In genomic region chr3:184371570-184372018, GRCh38 we compare ENCODE assay signal across 8 cellular contexts. TPM values are rescaled to one million over a fixed set of nuclear protein-coding genes. Genes with fewer than 3 reads are reported as not detected.
DNase-seq lines count a peak whose midpoint lies in the region; ATAC-seq, FAIRE-seq and TF ChIP-seq lines count a peak whose summit lies in the region.

No MANE protein-coding gene starts in this region.

- POLR2A ChIA-PET in HepG2 (lab: Yijun Ruan, JAX) = interaction anchor here (0.6 to 3.5 kb wide), 10 partner anchors 9 to 170 kb away, joined by 3 to 21 read pairs (median 5); partner anchors contain the start of genes CLCN2 and POLR2H

- H4K20me1 ChIP-seq in HepG2 (ENCODE audit: insufficient read depth, low read length) = peaks cover 13% of the 10 kb centered on the region

- no TSS peak for BruUV-seq in HepG2 (replicated peaks; lab: Mats Ljungman, UMichigan)

- peak; percentile 98 for TF ChIP-seq CTCF in HepG2 (CRISPR knock-in tag; IDR thresholded peaks at IDR 0.05)

- CTCF ChIA-PET in HepG2 (lab: Yijun Ruan, JAX; ENCODE audit: low intra/inter-chr PET ratio, low total read pairs) = interaction anchor here (0.7 to 2.3 kb wide), 7 partner anchors 18 to 172 kb away, joined by 3 to 20 read pairs (median 7); no protein-coding TSS in a partner anchor

- peaks cover under 1% of the 10 kb centered on the region for H3K79me2 ChIP-seq in HepG2 (ENCODE audit: insufficient read depth, low read length)

- peak; percentile 88 for DNase-seq in A172 (ENCODE audit: low spot score)
- peak; percentile 74 for DNase-seq in NCI-H460 (ENCODE audit: extremely low read depth, low read depth)
- peak; percentile 48 for DNase-seq in activated CD4-positive, alpha-beta T cell treated with anti-CD3 and anti-CD28 coated beads for 1 hour
- peak; percentile 84 for DNase-seq in HepG2 (ENCODE audit: low spot score)
- DNase-seq in stimulated activated CD4-positive, alpha-beta T cell treated with anti-CD3 and anti-CD28 coated beads, TNF-alpha, amount 100 ng/mL, for 24 hours (ENCODE audit: low read depth in 3 of 3) = peak; percentile 29 to 49 (median 38)

- FAIRE-seq in HepG2 (lab: Jason Lieb, UNC) = peak; percentile 93

- H3K9ac ChIP-seq in HepG2 (ENCODE audit: insufficient read depth, low read depth, low read length) = no peak overlapping the region

- TF ChIP-seq POLR2A in GM18505 (IDR thresholded peaks at IDR 0.05; ENCODE audit: borderline replicate concordance, extremely low read depth, insufficient read depth, insufficient read length) (no peak), HepG2 (IDR thresholded peaks at IDR 0.05; ENCODE audit: insufficient read depth in 1 of 2, low read depth in 2 of 2, low read length in 2 of 2) (peak in 1 of 2 experiments; percentile 49; a peak in 1 of 4 replicates)

- peak; percentile 66 for ATAC-seq in GM18505 (IDR thresholded peaks at IDR 0.05; ENCODE audit: unreplicated experiment)
- ATAC-seq in HG03469 (IDR thresholded peaks at IDR 0.05; ENCODE audit: unreplicated experiment) = peak; percentile 56
- peak; percentile 92 for ATAC-seq in HepG2

- no peaks in the 10 kb centered on the region for H3K9me3 ChIP-seq in HepG2 (ENCODE audit: low read length)

- no peaks in the 10 kb centered on the region for H3K27me3 ChIP-seq in HepG2 (ENCODE audit: control insufficient read depth in 1 of 2, insufficient read depth in 2 of 2, low read length in 2 of 2)

- H3K27ac ChIP-seq in cingulate gyrus (ENCODE audit: low read depth, low read length) (peak overlapping the region; percentile 14), HepG2 (ENCODE audit: extremely low read length, insufficient read depth, low read length) (peak overlapping the region; percentile 18)

- TF ChIP-seq RAD21 in HepG2 (CRISPR knock-in tag; IDR thresholded peaks at IDR 0.05) = peak; percentile 98

- peak in 1 of 2 experiments; percentile 23; a peak in 1 of 4 replicates for TF ChIP-seq EP300 in HepG2 (IDR thresholded peaks at IDR 0.05; ENCODE audit: low read depth in 2 of 2, low read length in 2 of 2)
- TF ChIP-seq EP300 in HepG2 (CRISPR knock-in tag; IDR thresholded peaks at IDR 0.05; ENCODE audit: borderline replicate concordance) = no peak

- no peak overlapping the region for H3K4me3 ChIP-seq in HepG2 (replicated peaks in 1 of 3; ENCODE audit: insufficient read depth in 1 of 3, low read depth in 2 of 3, low read length in 3 of 3)

- intact Hi-C loops in HepG2 (cut with micrococcal nuclease; ENCODE audit: unreplicated experiment) = loop anchor here (1.0 to 5.0 kb wide), 5 partner anchors 45 to 1204 kb away; no protein-coding TSS in a partner anchor

- H3K36me3 ChIP-seq in HepG2 (replicated peaks in 1 of 2; ENCODE audit: control insufficient read depth in 1 of 2, insufficient read depth in 2 of 2, low read length in 2 of 2) = peaks cover 17 to 57% of the 10 kb centered on the region in 2 experiments

- peaks cover 30% of the 10 kb centered on the region for H3K4me1 ChIP-seq in HepG2 (ENCODE audit: insufficient read depth, low read length)

- H2AFZ ChIP-seq in HepG2 (ENCODE audit: low read length) = no peak overlapping the region

- WGBS in HepG2 (ENCODE audit: low lambda C conversion rate) = 59% methylated on average over 5 of the region's 5 CpGs

- no peak overlapping the region for H3K4me2 ChIP-seq in HepG2 (ENCODE audit: low read depth, low read length)

- in situ Hi-C loops in HepG2 (cut with HindIII; ENCODE audit: extremely low pct_ligation_motif_present, low pct_unique_long_range_greater_than_20kb) = loop anchor here (10.0 kb wide), 2 partner anchors 93 to 143 kb away; no protein-coding TSS in a partner anchor

RNA-seq across cellular contexts. Expression of gene THPO, which starts 6.4 kb away (rescaled TPM):
- 0.14 and 0.43 TPM in 2 replicates for total RNA-seq in A172 (2014; rRNA removed; shearing (Covaris generic))
- total RNA-seq in NCI-H460 (2014; rRNA removed; shearing (Covaris generic)) = not detected in 2 replicates
- polyA plus RNA-seq in NCI-H460 (2014; cell fraction: nucleus; rRNA removed) = not detected in 2 replicates
- 2.8 and 2.9 TPM in 2 replicates for total RNA-seq in HepG2 (2016; rRNA removed; fragmentation: Illumina TruSeq; extraction: Trizol)
- total RNA-seq in HepG2 (2016; cell fraction: cytosol; rRNA removed; fragmentation: Illumina TruSeq; extraction: Trizol; ENCODE audit: low read depth) = 2.6 and 3.9 TPM in 2 replicates
- total RNA-seq in HepG2 (2016; cell fraction: insoluble cytoplasmic fraction; rRNA removed; fragmentation: Illumina TruSeq; extraction: Trizol) = 2.3 and 2.8 TPM in 2 replicates
- total RNA-seq in HepG2 (2016; cell fraction: membrane; rRNA removed; fragmentation: Illumina TruSeq; extraction: Trizol) = 5.2 and 5.5 TPM in 2 replicates
- total RNA-seq in HepG2 (2016; cell fraction: nucleus; rRNA removed; fragmentation: Illumina TruSeq; extraction: Trizol) = 2.5 and 4.7 TPM in 2 replicates
- polyA plus RNA-seq in HepG2 (2011; rRNA removed) = 4.7 and 4.8 TPM in 2 replicates
- polyA plus RNA-seq in HepG2 (2011; cell fraction: cytosol; rRNA removed) = 4.9 and 5.7 TPM in 2 replicates
- 7.5 and 7.9 TPM in 2 replicates for polyA plus RNA-seq in HepG2 (2011; cell fraction: nucleus; rRNA removed)
- 7.3 and 8.9 TPM in 2 replicates for polyA plus RNA-seq in HepG2 (2012)
- polyA plus RNA-seq in HepG2 (2016; cell fraction: cytosol; fragmentation: Illumina TruSeq; extraction: Trizol; ENCODE audit: low read depth) = 7.6 and 11.0 TPM in 2 replicates
- polyA plus RNA-seq in HepG2 (2016; cell fraction: insoluble cytoplasmic fraction; fragmentation: Illumina TruSeq; extraction: Trizol; ENCODE audit: low read depth) = 7.4 and 10.7 TPM in 2 replicates
- polyA plus RNA-seq in HepG2 (2016; cell fraction: membrane; fragmentation: Illumina TruSeq; extraction: Trizol; ENCODE audit: low read depth) = 17.1 and 18.8 TPM in 2 replicates
- 13.0 and 14.1 TPM in 2 replicates for polyA plus RNA-seq in HepG2 (2016; cell fraction: nucleus; fragmentation: Illumina TruSeq; extraction: Trizol; ENCODE audit: insufficient read depth, low read depth)
- polyA minus RNA-seq in HepG2 (2011; rRNA and poly(A)+ RNA removed; ENCODE audit: low replicate concordance) = 0.61 and 6.7 TPM in 2 replicates
- 3.9 and 5.5 TPM in 2 replicates for polyA minus RNA-seq in HepG2 (2011; cell fraction: cytosol; rRNA and poly(A)+ RNA removed)
- polyA minus RNA-seq in HepG2 (2011; cell fraction: nucleus; rRNA and poly(A)+ RNA removed) = 4.0 and 4.8 TPM in 2 replicates

RNA-seq across cellular contexts. Expression of gene CHRD, which starts 8.3 kb away (rescaled TPM):
- total RNA-seq in A172 (2014; rRNA removed; shearing (Covaris generic)) = 0.33 and 5.6 TPM in 2 replicates
- 0.07 TPM in 1 of 2 replicates, not detected in the other for total RNA-seq in NCI-H460 (2014; rRNA removed; shearing (Covaris generic))
- polyA plus RNA-seq in NCI-H460 (2014; cell fraction: nucleus; rRNA removed) = 0.41 and 0.85 TPM in 2 replicates
- total RNA-seq in HepG2 (2016; rRNA removed; fragmentation: Illumina TruSeq; extraction: Trizol) = 3.4 and 22.2 TPM in 2 replicates
- 16.0 and 17.2 TPM in 2 replicates for total RNA-seq in HepG2 (2016; cell fraction: cytosol; rRNA removed; fragmentation: Illumina TruSeq; extraction: Trizol; ENCODE audit: low read depth)
- 2.6 and 23.2 TPM in 2 replicates for total RNA-seq in HepG2 (2016; cell fraction: insoluble cytoplasmic fraction; rRNA removed; fragmentation: Illumina TruSeq; extraction: Trizol)
- total RNA-seq in HepG2 (2016; cell fraction: membrane; rRNA removed; fragmentation: Illumina TruSeq; extraction: Trizol) = 2.9 and 4.1 TPM in 2 replicates
- 31.4 and 33.6 TPM in 2 replicates for total RNA-seq in HepG2 (2016; cell fraction: nucleus; rRNA removed; fragmentation: Illumina TruSeq; extraction: Trizol)
- 35.2 and 59.2 TPM in 2 replicates for polyA plus RNA-seq in HepG2 (2011; rRNA removed)
- polyA plus RNA-seq in HepG2 (2011; cell fraction: cytosol; rRNA removed) = 5.2 and 6.9 TPM in 2 replicates
- 977 and 1,005 TPM in 2 replicates for polyA plus RNA-seq in HepG2 (2011; cell fraction: nucleus; rRNA removed)
- polyA plus RNA-seq in HepG2 (2012) = 28.8 and 40.2 TPM in 2 replicates
- polyA plus RNA-seq in HepG2 (2016; cell fraction: cytosol; fragmentation: Illumina TruSeq; extraction: Trizol; ENCODE audit: low read depth) = 0.42 and 0.59 TPM in 2 replicates
- 2.7 and 3.7 TPM in 2 replicates for polyA plus RNA-seq in HepG2 (2016; cell fraction: insoluble cytoplasmic fraction; fragmentation: Illumina TruSeq; extraction: Trizol; ENCODE audit: low read depth)
- 1.1 and 1.5 TPM in 2 replicates for polyA plus RNA-seq in HepG2 (2016; cell fraction: membrane; fragmentation: Illumina TruSeq; extraction: Trizol; ENCODE audit: low read depth)
- 155 and 159 TPM in 2 replicates for polyA plus RNA-seq in HepG2 (2016; cell fraction: nucleus; fragmentation: Illumina TruSeq; extraction: Trizol; ENCODE audit: insufficient read depth, low read depth)
- 1.3 and 22.4 TPM in 2 replicates for polyA minus RNA-seq in HepG2 (2011; rRNA and poly(A)+ RNA removed; ENCODE audit: low replicate concordance)
- polyA minus RNA-seq in HepG2 (2011; cell fraction: cytosol; rRNA and poly(A)+ RNA removed) = 3.4 and 5.3 TPM in 2 replicates
- polyA minus RNA-seq in HepG2 (2011; cell fraction: nucleus; rRNA and poly(A)+ RNA removed) = 74.3 and 78.8 TPM in 2 replicates

RNA-seq across cellular contexts. Expression of gene POLR2H, which starts 10.1 kb away (rescaled TPM):
- 182 and 190 TPM in 2 replicates for total RNA-seq in A172 (2014; rRNA removed; shearing (Covaris generic))
- total RNA-seq in NCI-H460 (2014; rRNA removed; shearing (Covaris generic)) = 98.8 and 101 TPM in 2 replicates
- 159 and 162 TPM in 2 replicates for polyA plus RNA-seq in NCI-H460 (2014; cell fraction: nucleus; rRNA removed)
- total RNA-seq in HepG2 (2016; rRNA removed; fragmentation: Illumina TruSeq; extraction: Trizol) = 109 and 118 TPM in 2 replicates
- total RNA-seq in HepG2 (2016; cell fraction: cytosol; rRNA removed; fragmentation: Illumina TruSeq; extraction: Trizol; ENCODE audit: low read depth) = 85.0 and 90.2 TPM in 2 replicates
- 113 and 114 TPM in 2 replicates for total RNA-seq in HepG2 (2016; cell fraction: insoluble cytoplasmic fraction; rRNA removed; fragmentation: Illumina TruSeq; extraction: Trizol)
- total RNA-seq in HepG2 (2016; cell fraction: membrane; rRNA removed; fragmentation: Illumina TruSeq; extraction: Trizol) = 110 and 111 TPM in 2 replicates
- total RNA-seq in HepG2 (2016; cell fraction: nucleus; rRNA removed; fragmentation: Illumina TruSeq; extraction: Trizol) = 97.2 and 98.4 TPM in 2 replicates
- 165 and 194 TPM in 2 replicates for polyA plus RNA-seq in HepG2 (2011; rRNA removed)
- 159 and 209 TPM in 2 replicates for polyA plus RNA-seq in HepG2 (2011; cell fraction: cytosol; rRNA removed)
- 292 and 351 TPM in 2 replicates for polyA plus RNA-seq in HepG2 (2011; cell fraction: nucleus; rRNA removed)
- 85.4 and 92.7 TPM in 2 replicates for polyA plus RNA-seq in HepG2 (2012)
- polyA plus RNA-seq in HepG2 (2016; cell fraction: cytosol; fragmentation: Illumina TruSeq; extraction: Trizol; ENCODE audit: low read depth) = 70.3 and 83.0 TPM in 2 replicates
- 116 and 125 TPM in 2 replicates for polyA plus RNA-seq in HepG2 (2016; cell fraction: insoluble cytoplasmic fraction; fragmentation: Illumina TruSeq; extraction: Trizol; ENCODE audit: low read depth)
- polyA plus RNA-seq in HepG2 (2016; cell fraction: membrane; fragmentation: Illumina TruSeq; extraction: Trizol; ENCODE audit: low read depth) = 90.4 and 98.9 TPM in 2 replicates
- 259 and 265 TPM in 2 replicates for polyA plus RNA-seq in HepG2 (2016; cell fraction: nucleus; fragmentation: Illumina TruSeq; extraction: Trizol; ENCODE audit: insufficient read depth, low read depth)
- polyA minus RNA-seq in HepG2 (2011; rRNA and poly(A)+ RNA removed; ENCODE audit: low replicate concordance) = 73.2 and 182 TPM in 2 replicates
- polyA minus RNA-seq in HepG2 (2011; cell fraction: cytosol; rRNA and poly(A)+ RNA removed) = 38.2 and 41.4 TPM in 2 replicates
- polyA minus RNA-seq in HepG2 (2011; cell fraction: nucleus; rRNA and poly(A)+ RNA removed) = 89.4 and 96.7 TPM in 2 replicates

RNA-seq across cellular contexts. Expression of gene CLCN2, which starts 10.2 kb away (rescaled TPM):
- 3.0 and 8.8 TPM in 2 replicates for total RNA-seq in A172 (2014; rRNA removed; shearing (Covaris generic))
- total RNA-seq in NCI-H460 (2014; rRNA removed; shearing (Covaris generic)) = 4.9 and 6.2 TPM in 2 replicates
- 25.5 and 31.9 TPM in 2 replicates for polyA plus RNA-seq in NCI-H460 (2014; cell fraction: nucleus; rRNA removed)
- total RNA-seq in HepG2 (2016; rRNA removed; fragmentation: Illumina TruSeq; extraction: Trizol) = 5.2 and 13.5 TPM in 2 replicates
- total RNA-seq in HepG2 (2016; cell fraction: cytosol; rRNA removed; fragmentation: Illumina TruSeq; extraction: Trizol; ENCODE audit: low read depth) = 6.6 and 7.6 TPM in 2 replicates
- 3.5 and 14.3 TPM in 2 replicates for total RNA-seq in HepG2 (2016; cell fraction: insoluble cytoplasmic fraction; rRNA removed; fragmentation: Illumina TruSeq; extraction: Trizol)
- total RNA-seq in HepG2 (2016; cell fraction: membrane; rRNA removed; fragmentation: Illumina TruSeq; extraction: Trizol) = 5.6 and 6.9 TPM in 2 replicates
- total RNA-seq in HepG2 (2016; cell fraction: nucleus; rRNA removed; fragmentation: Illumina TruSeq; extraction: Trizol) = 19.4 and 22.0 TPM in 2 replicates
- polyA plus RNA-seq in HepG2 (2011; rRNA removed) = 11.4 and 14.3 TPM in 2 replicates
- polyA plus RNA-seq in HepG2 (2011; cell fraction: cytosol; rRNA removed) = 5.5 and 6.4 TPM in 2 replicates
- polyA plus RNA-seq in HepG2 (2011; cell fraction: nucleus; rRNA removed) = 41.8 and 47.0 TPM in 2 replicates
- 5.4 and 6.1 TPM in 2 replicates for polyA plus RNA-seq in HepG2 (2012)
- 2.0 and 2.6 TPM in 2 replicates for polyA plus RNA-seq in HepG2 (2016; cell fraction: cytosol; fragmentation: Illumina TruSeq; extraction: Trizol; ENCODE audit: low read depth)
- 4.8 and 5.5 TPM in 2 replicates for polyA plus RNA-seq in HepG2 (2016; cell fraction: insoluble cytoplasmic fraction; fragmentation: Illumina TruSeq; extraction: Trizol; ENCODE audit: low read depth)
- 3.7 and 4.4 TPM in 2 replicates for polyA plus RNA-seq in HepG2 (2016; cell fraction: membrane; fragmentation: Illumina TruSeq; extraction: Trizol; ENCODE audit: low read depth)
- polyA plus RNA-seq in HepG2 (2016; cell fraction: nucleus; fragmentation: Illumina TruSeq; extraction: Trizol; ENCODE audit: insufficient read depth, low read depth) = 50.3 and 58.1 TPM in 2 replicates
- polyA minus RNA-seq in HepG2 (2011; rRNA and poly(A)+ RNA removed; ENCODE audit: low replicate concordance) = 29.7 and 47.2 TPM in 2 replicates
- polyA minus RNA-seq in HepG2 (2011; cell fraction: cytosol; rRNA and poly(A)+ RNA removed) = 5.3 and 6.0 TPM in 2 replicates
- polyA minus RNA-seq in HepG2 (2011; cell fraction: nucleus; rRNA and poly(A)+ RNA removed) = 26.4 and 31.7 TPM in 2 replicates

RNA-seq across cellular contexts. Expression of gene FAM131A, which starts 34.2 kb away (rescaled TPM):
- 0.62 and 0.65 TPM in 2 replicates for total RNA-seq in A172 (2014; rRNA removed; shearing (Covaris generic))
- 10.7 and 12.6 TPM in 2 replicates for total RNA-seq in NCI-H460 (2014; rRNA removed; shearing (Covaris generic))
- 22.3 and 25.4 TPM in 2 replicates for polyA plus RNA-seq in NCI-H460 (2014; cell fraction: nucleus; rRNA removed)
- total RNA-seq in HepG2 (2016; rRNA removed; fragmentation: Illumina TruSeq; extraction: Trizol) = 7.4 and 9.3 TPM in 2 replicates
- total RNA-seq in HepG2 (2016; cell fraction: cytosol; rRNA removed; fragmentation: Illumina TruSeq; extraction: Trizol; ENCODE audit: low read depth) = 2.3 and 2.5 TPM in 2 replicates
- total RNA-seq in HepG2 (2016; cell fraction: insoluble cytoplasmic fraction; rRNA removed; fragmentation: Illumina TruSeq; extraction: Trizol) = 4.8 and 8.7 TPM in 2 replicates
- total RNA-seq in HepG2 (2016; cell fraction: membrane; rRNA removed; fragmentation: Illumina TruSeq; extraction: Trizol) = 7.8 and 8.3 TPM in 2 replicates
- 4.4 and 6.5 TPM in 2 replicates for total RNA-seq in HepG2 (2016; cell fraction: nucleus; rRNA removed; fragmentation: Illumina TruSeq; extraction: Trizol)
- 9.2 and 14.1 TPM in 2 replicates for polyA plus RNA-seq in HepG2 (2011; rRNA removed)
- polyA plus RNA-seq in HepG2 (2011; cell fraction: cytosol; rRNA removed) = 11.9 and 16.8 TPM in 2 replicates
- polyA plus RNA-seq in HepG2 (2011; cell fraction: nucleus; rRNA removed) = 23.9 and 25.8 TPM in 2 replicates
- polyA plus RNA-seq in HepG2 (2012) = 5.8 and 9.8 TPM in 2 replicates
- polyA plus RNA-seq in HepG2 (2016; cell fraction: cytosol; fragmentation: Illumina TruSeq; extraction: Trizol; ENCODE audit: low read depth) = 2.3 and 3.2 TPM in 2 replicates
- polyA plus RNA-seq in HepG2 (2016; cell fraction: insoluble cytoplasmic fraction; fragmentation: Illumina TruSeq; extraction: Trizol; ENCODE audit: low read depth) = 5.3 and 7.8 TPM in 2 replicates
- polyA plus RNA-seq in HepG2 (2016; cell fraction: membrane; fragmentation: Illumina TruSeq; extraction: Trizol; ENCODE audit: low read depth) = 5.7 and 5.8 TPM in 2 replicates
- polyA plus RNA-seq in HepG2 (2016; cell fraction: nucleus; fragmentation: Illumina TruSeq; extraction: Trizol; ENCODE audit: insufficient read depth, low read depth) = 12.3 and 13.4 TPM in 2 replicates
- polyA minus RNA-seq in HepG2 (2011; rRNA and poly(A)+ RNA removed; ENCODE audit: low replicate concordance) = 22.1 and 24.2 TPM in 2 replicates
- 7.0 and 7.3 TPM in 2 replicates for polyA minus RNA-seq in HepG2 (2011; cell fraction: cytosol; rRNA and poly(A)+ RNA removed)
- 7.0 and 9.2 TPM in 2 replicates for polyA minus RNA-seq in HepG2 (2011; cell fraction: nucleus; rRNA and poly(A)+ RNA removed)

Comparison
In these comparisons a context has a peak if more than half of its experiments do, and no peak if none do; other contexts are left out.
1. DNase-seq: peak in every context shown above with its lines; median percentile 88 in A172; 84 in HepG2; 74 in NCI-H460; 48 in activated CD4-positive, alpha-beta T cell treated with anti-CD3 and anti-CD28 coated beads for 1 hour; 38 in stimulated activated CD4-positive, alpha-beta T cell treated with anti-CD3 and anti-CD28 coated beads, TNF-alpha, amount 100 ng/mL, for 24 hours.